In genomic region chr5:70025106-70025844, GRCh38 we compare ENCODE assay signal across 8 cellular contexts. TPM values are rescaled to one million over a fixed set of nuclear protein-coding genes. Genes with fewer than 3 reads are reported as not detected.
DNase-seq lines count a peak whose midpoint lies in the region; ATAC-seq, FAIRE-seq and TF ChIP-seq lines count a peak whose summit lies in the region.
"Not testable (repeated sequence)": the region's sequence is repeated elsewhere in the genome, so short reads cannot be mapped to it uniquely, and the experiment has no call there.

Gene SERF1B (plus strand): TSS chr5:70025251. CDS start chr5:70025452, 201 bp downstream.

- not testable (repeated sequence) for H3K4me1 ChIP-seq in right atrium auricular region; ovary (ENCODE audit: insufficient read depth); aorta (ENCODE audit: control insufficient read depth in 1 of 2, insufficient read depth in 2 of 2, low read length in 2 of 2)

- WGBS in ovary, 3 donors = no CpG with 5 or more reads among the region's 66 CpGs
- WGBS in aorta, 2 donors = no CpG with 5 or more reads among the region's 66 CpGs

- H3K4me3 ChIP-seq in bronchial epithelial cell (ENCODE audit: low read depth, low read length); right atrium auricular region; ovary; aorta (ENCODE audit: low read length in 2 of 2): not testable (repeated sequence)

- intact Hi-C loops in ovary (cut with DNase I); aorta (cut with DNase I): not testable (repeated sequence)

- TF ChIP-seq CTCF in bronchial epithelial cell (IDR thresholded peaks at IDR 0.05; ENCODE audit: insufficient read depth, low read length, severe bottlenecking); right atrium auricular region (IDR thresholded peaks at IDR 0.05); ovary (IDR thresholded peaks at IDR 0.05): not testable (repeated sequence)

- TF ChIP-seq POLR2A in ovary (IDR thresholded peaks at IDR 0.05) = not testable (repeated sequence)

- ATAC-seq in GM18907 (IDR thresholded peaks at IDR 0.05; ENCODE audit: unreplicated experiment) (peak; percentile 91), HG03175 (IDR thresholded peaks at IDR 0.05; ENCODE audit: unreplicated experiment) (peak; percentile 89), aorta (ENCODE audit: low FRiP score) (peak; percentile 97)

- H3K36me3 ChIP-seq in bronchial epithelial cell (ENCODE audit: control insufficient read depth, insufficient read depth, low read length); right atrium auricular region; ovary; aorta (ENCODE audit: control insufficient read depth in 1 of 2, insufficient read depth in 2 of 2, low read length in 1 of 2): not testable (repeated sequence)

- not testable (repeated sequence) for H3K27ac ChIP-seq in right atrium auricular region; ovary; aorta (ENCODE audit: low read depth in 1 of 2, low read length in 2 of 2)

- not testable (repeated sequence) for H3K9me3 ChIP-seq in right atrium auricular region; ovary; aorta (ENCODE audit: control insufficient read depth, low read length)

- FAIRE-seq in bronchial epithelial cell (lab: Jason Lieb, UNC) = not testable (repeated sequence)

- not testable (repeated sequence) for TF ChIP-seq EP300 in ovary (IDR thresholded peaks at IDR 0.05)

- in situ Hi-C loops in SK-MEL-5 (cut with HindIII; ENCODE audit: low pct_unique_long_range_greater_than_20kb, low sequenced_read_pairs) = not testable (repeated sequence)

- not testable (repeated sequence) for DNase-seq in H4 (ENCODE audit: low spot score); SK-MEL-5 (ENCODE audit: low read depth, low spot score); bronchial epithelial cell (ENCODE audit: low read depth); right atrium auricular region (ENCODE audit: low spot score); ovary; aorta

- H3K27me3 ChIP-seq in bronchial epithelial cell (ENCODE audit: control insufficient read depth, insufficient read depth, low read length); right atrium auricular region; ovary; aorta (ENCODE audit: control insufficient read depth in 1 of 2, insufficient read depth in 2 of 2, low read length in 1 of 2): not testable (repeated sequence)

RNA-seq across cellular contexts. Expression of gene SERF1B, which starts in this region (rescaled TPM):
- total RNA-seq in H4 (2014; rRNA removed; shearing (Covaris generic)) = 18.9 and 27.4 TPM in 2 replicates
- total RNA-seq in SK-MEL-5 (2014; rRNA removed; shearing (Covaris generic)) = 35.3 and 43.9 TPM in 2 replicates
- 20.7 and 35.0 TPM in 2 replicates for polyA plus RNA-seq in SK-MEL-5 (2015; cell fraction: cytosol; rRNA removed)
- 10.1 and 12.9 TPM in 2 replicates for polyA plus RNA-seq in SK-MEL-5 (2015; cell fraction: nucleus; rRNA removed)
- 12.6 and 16.9 TPM in 2 replicates for total RNA-seq in bronchial epithelial cell
- 10 to 100 TPM; 33.9 to 36.7 TPM for total RNA-seq in right atrium auricular region
- total RNA-seq in ovary = 10 to 100 TPM; 16.0 to 37.4 (median 19.7) TPM
- 10 to 100 TPM; 33.5 to 38.7 TPM for polyA plus RNA-seq in ovary
- total RNA-seq in aorta = 10 to 100 TPM; 28.7 to 29.6 TPM
- polyA plus RNA-seq in aorta = 10 to 100 TPM; 43.6 to 68.2 TPM
